1 cellular context compared by ENCODE assay signal in the genomic region with DNA sequence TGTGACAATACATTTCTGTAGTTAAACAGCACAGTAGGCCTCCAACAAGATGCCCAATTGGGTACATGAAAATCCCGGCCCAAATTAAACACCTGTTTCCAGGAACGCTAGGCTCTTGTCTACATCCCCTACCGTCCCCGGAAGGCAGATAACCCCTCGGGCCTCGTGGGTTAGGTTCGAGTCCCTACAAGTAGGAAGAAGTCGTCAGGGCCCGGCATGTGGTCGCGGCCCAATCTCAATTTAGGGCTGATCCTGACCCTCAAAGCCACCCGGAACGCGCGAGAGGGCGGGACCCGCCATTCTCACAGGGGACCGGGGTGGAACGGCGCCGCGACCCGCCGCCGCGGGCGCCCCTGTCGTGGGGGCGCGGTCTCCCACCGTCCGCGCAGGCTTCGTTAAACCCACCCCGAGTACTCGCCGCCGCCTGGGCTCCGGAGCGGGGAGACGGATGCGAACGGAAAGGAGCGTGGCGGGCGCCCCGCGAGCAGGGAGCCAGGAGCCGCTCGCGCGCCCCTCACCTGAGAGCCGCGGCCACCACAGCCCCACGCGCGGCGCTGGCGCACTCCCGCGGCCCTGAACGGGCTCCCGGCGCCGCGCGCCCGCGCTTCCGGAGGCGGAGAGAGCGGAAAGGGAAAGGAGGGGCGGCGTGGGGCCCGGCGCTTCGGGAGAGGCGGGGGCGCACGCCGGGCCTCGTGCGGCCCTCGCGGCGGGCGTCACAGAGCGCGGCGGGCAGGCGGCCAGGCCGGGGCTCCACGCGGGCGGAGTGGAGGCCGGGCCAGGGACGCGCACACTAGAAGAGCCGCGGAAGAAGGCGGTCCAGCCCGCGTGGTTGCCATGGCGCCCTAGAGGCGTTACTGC.
TF ChIP-seq lines count a peak whose summit lies in the region.

A gene (minus strand): TSS at position 621 of the 858 bp plus-strand sequence. CDS start 12,804 bp downstream, outside the sequence.

TF ChIP-seq in Ishikawa, 13 proteins besides CTCF, POLR2A, EP300 and RAD21 (continued from another document):
- TF ChIP-seq, protein P1, sequence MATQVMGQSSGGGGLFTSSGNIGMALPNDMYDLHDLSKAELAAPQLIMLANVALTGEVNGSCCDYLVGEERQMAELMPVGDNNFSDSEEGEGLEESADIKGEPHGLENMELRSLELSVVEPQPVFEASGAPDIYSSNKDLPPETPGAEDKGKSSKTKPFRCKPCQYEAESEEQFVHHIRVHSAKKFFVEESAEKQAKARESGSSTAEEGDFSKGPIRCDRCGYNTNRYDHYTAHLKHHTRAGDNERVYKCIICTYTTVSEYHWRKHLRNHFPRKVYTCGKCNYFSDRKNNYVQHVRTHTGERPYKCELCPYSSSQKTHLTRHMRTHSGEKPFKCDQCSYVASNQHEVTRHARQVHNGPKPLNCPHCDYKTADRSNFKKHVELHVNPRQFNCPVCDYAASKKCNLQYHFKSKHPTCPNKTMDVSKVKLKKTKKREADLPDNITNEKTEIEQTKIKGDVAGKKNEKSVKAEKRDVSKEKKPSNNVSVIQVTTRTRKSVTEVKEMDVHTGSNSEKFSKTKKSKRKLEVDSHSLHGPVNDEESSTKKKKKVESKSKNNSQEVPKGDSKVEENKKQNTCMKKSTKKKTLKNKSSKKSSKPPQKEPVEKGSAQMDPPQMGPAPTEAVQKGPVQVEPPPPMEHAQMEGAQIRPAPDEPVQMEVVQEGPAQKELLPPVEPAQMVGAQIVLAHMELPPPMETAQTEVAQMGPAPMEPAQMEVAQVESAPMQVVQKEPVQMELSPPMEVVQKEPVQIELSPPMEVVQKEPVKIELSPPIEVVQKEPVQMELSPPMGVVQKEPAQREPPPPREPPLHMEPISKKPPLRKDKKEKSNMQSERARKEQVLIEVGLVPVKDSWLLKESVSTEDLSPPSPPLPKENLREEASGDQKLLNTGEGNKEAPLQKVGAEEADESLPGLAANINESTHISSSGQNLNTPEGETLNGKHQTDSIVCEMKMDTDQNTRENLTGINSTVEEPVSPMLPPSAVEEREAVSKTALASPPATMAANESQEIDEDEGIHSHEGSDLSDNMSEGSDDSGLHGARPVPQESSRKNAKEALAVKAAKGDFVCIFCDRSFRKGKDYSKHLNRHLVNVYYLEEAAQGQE (IDR thresholded peaks at IDR 0.05; ENCODE audit: low read depth): no peak
- TF ChIP-seq YY1 (IDR thresholded peaks at IDR 0.05; ENCODE audit: low read depth) (0 out of 2 replicates have a peak, but pooled peaks have one; percentile 38), CREB1 (IDR thresholded peaks at IDR 0.05; ENCODE audit: low read depth) (no peak; the same call in 1 of the 2 replicates), CEBPB (IDR thresholded peaks at IDR 0.05) (no peak), NFIC (IDR thresholded peaks at IDR 0.05) (peak; percentile 39), TAF1 (IDR thresholded peaks at IDR 0.05; ENCODE audit: low read depth) (peak; percentile 32; the same call in 1 of the 2 replicates)
